ENCODE assay signal across 12 cellular contexts in the genomic region with DNA sequence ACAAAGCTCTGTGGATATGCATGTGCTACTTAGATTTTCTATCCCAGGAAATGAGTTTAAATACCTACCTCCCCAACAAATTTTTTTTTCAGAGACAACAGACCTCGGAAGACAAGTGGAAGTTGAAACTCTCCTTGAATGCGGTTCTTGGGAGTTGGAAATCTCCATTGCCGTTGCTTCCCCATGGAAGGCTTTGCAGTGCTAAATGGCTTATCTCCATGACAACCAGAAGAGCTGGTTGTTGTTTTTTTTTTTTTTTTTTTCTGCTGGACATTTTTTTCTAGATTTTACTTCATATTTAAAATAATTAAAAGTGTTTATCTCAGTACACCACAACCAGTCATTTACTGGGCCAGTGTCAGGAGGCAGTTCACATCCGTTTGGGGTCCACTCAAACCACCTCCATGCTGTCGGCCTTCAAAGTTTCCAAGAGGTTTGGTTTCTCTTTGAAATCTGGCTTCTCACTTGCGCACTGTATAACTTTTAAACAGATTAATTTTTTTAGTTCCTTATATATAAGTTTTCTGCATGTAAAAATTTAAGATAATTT.
DNase-seq lines count a peak whose midpoint lies in the region; ATAC-seq and TF ChIP-seq lines count a peak whose summit lies in the region.
"Had no signal": no experiment of that assay in that cellular context is flagged by ENCODE, and none has a peak within 500 bp of the region (broad histone marks: within the 10 kb centered on the region; RNA-seq: fewer than 3 reads in every experiment).

No MANE protein-coding gene starts in this region.

- no peaks in the 10 kb centered on the region for H3K27me3 ChIP-seq in DOHH2 (ENCODE audit: control insufficient read depth, low read length)
- H3K27me3 ChIP-seq: right atrium auricular region had no signal

- H3K4me1 ChIP-seq in DOHH2 (ENCODE audit: control insufficient read depth, low read length), result peaks cover 50% of the 10 kb centered on the region
- H3K4me1 ChIP-seq: left ventricle myocardium inferior, right atrium auricular region had no signal

- no peaks in the 10 kb centered on the region for H3K36me3 ChIP-seq in DOHH2 (ENCODE audit: control insufficient read depth, low read length)
- H3K36me3 ChIP-seq: left ventricle myocardium inferior, right atrium auricular region had no signal

- H3K27me3 Mint-ChIP-seq in WTC11 (ENCODE audit: low read depth), result no peaks in the 10 kb centered on the region

- no peaks in the 10 kb centered on the region for H3K9me3 ChIP-seq in DOHH2 (ENCODE audit: control insufficient read depth, insufficient read depth, low read length)
- H3K9me3 ChIP-seq: left ventricle myocardium inferior, right atrium auricular region had no signal

- no peaks in the 10 kb centered on the region for H3K79me2 ChIP-seq in DOHH2 (ENCODE audit: control insufficient read depth, low read length)

- TF ChIP-seq CTCF in DOHH2 (IDR thresholded peaks at IDR 0.05; ENCODE audit: low read depth, low read length, poor library complexity, severe bottlenecking) (no peak), WTC11 (IDR thresholded peaks at IDR 0.05) (no peak)

- H4K20me1 ChIP-seq in DOHH2 (ENCODE audit: control insufficient read depth, insufficient read depth, low read depth, low read length), result no peaks in the 10 kb centered on the region

- H3K4me1 Mint-ChIP-seq in WTC11, result peaks cover 19% of the 10 kb centered on the region

- peaks cover 7% of the 10 kb centered on the region for H3F3A ChIP-seq in DOHH2 (ENCODE audit: control insufficient read depth, insufficient read depth)

- H3K4me3 ChIP-seq in DOHH2 (ENCODE audit: low read length), result peak overlapping the region; percentile 74
- H3K4me3 ChIP-seq: left ventricle myocardium inferior, right atrium auricular region had no signal

- no peak overlapping the region for H3K4me3 Mint-ChIP-seq in WTC11

- ATAC-seq in WTC11 (peak; percentile 22; the same call in 1 of the 2 replicates), Right ventricle myocardium superior (ENCODE audit: poor library complexity) (no peak), GM19463 (IDR thresholded peaks at IDR 0.05; ENCODE audit: unreplicated experiment) (no peak), sciatic nerve (no peak)

- H3K27ac ChIP-seq in DOHH2 (ENCODE audit: low read depth, low read length), result peak overlapping the region; percentile 85
- H3K27ac ChIP-seq: left ventricle myocardium inferior, right atrium auricular region had no signal

- H3K27ac Mint-ChIP-seq in WTC11, result no peak overlapping the region

- intact Hi-C loops in Right ventricle myocardium superior (cut with DNase I) (no loop called here), sciatic nerve (cut with DNase I) (no loop called here)

- no peaks in the 10 kb centered on the region; the same call in none of the 2 replicates for H3K36me3 Mint-ChIP-seq in WTC11

- H3K4me2 ChIP-seq in DOHH2 (ENCODE audit: low read length), result peak overlapping the region; percentile 98

- POLR2A ChIA-PET in WTC11 (lab: Charles Lee), result interaction anchor here (0.6 kb wide), 1 partner anchor 190 kb away, joined by 3 read pairs; no protein-coding TSS in a partner anchor

- CTCF ChIA-PET in WTC11 (lab: Charles Lee), result interaction anchor here (0.6 to 3.4 kb wide), 2 partner anchors 9 to 28 kb away, joined by 3 to 19 read pairs; no protein-coding TSS in a partner anchor

- H3K9me2 ChIP-seq in DOHH2 (replicated peaks; ENCODE audit: control insufficient read depth, low read length), result no peaks in the 10 kb centered on the region

- DNase-seq in Ammon's horn (ENCODE audit: low spot score), result peak; percentile 24
- no peak for DNase-seq in WTC11 (ENCODE audit: low spot score)
- peak; percentile 15 for DNase-seq in left kidney (ENCODE audit: low read depth, low spot score)
- DNase-seq in NCI-H526 (lab: John Stamatoyannopoulos, UW), result no peak
- no peak for DNase-seq in Right ventricle myocardium superior
- DNase-seq in sciatic nerve (ENCODE audit: low spot score), result no peak
- DNase-seq: H7, left ventricle myocardium inferior, NCI-H1092 had no signal

- H3K9me3 Mint-ChIP-seq in WTC11, result peaks cover 17% of the 10 kb centered on the region

TF ChIP-seq in WTC11, 78 proteins besides CTCF, POLR2A, EP300 and RAD21 (continues in another document):
- TF ChIP-seq CBFB (CRISPR knock-in tag; IDR thresholded peaks at IDR 0.05; ENCODE audit: low read depth) (no peak), MLX (CRISPR knock-in tag; IDR thresholded peaks at IDR 0.05) (no peak), E2F4 (CRISPR knock-in tag; IDR thresholded peaks at IDR 0.05; ENCODE audit: borderline replicate concordance, low read depth) (no peak), EMX1 (CRISPR knock-in tag; IDR thresholded peaks at IDR 0.05) (no peak), SMAD3 (CRISPR knock-in tag; IDR thresholded peaks at IDR 0.05; ENCODE audit: borderline replicate concordance) (no peak), SP1 (CRISPR knock-in tag; conservative IDR thresholded peaks at IDR 0.05) (no peak), ETV6 (CRISPR knock-in tag; IDR thresholded peaks at IDR 0.05) (no peak), PRRX2 (CRISPR knock-in tag; IDR thresholded peaks at IDR 0.05) (no peak), GRHL2 (CRISPR knock-in tag; IDR thresholded peaks at IDR 0.05; ENCODE audit: insufficient replicate concordance, severe bottlenecking) (no peak)
- TF ChIP-seq, protein P1, sequence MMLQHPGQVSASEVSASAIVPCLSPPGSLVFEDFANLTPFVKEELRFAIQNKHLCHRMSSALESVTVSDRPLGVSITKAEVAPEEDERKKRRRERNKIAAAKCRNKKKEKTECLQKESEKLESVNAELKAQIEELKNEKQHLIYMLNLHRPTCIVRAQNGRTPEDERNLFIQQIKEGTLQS (CRISPR knock-in tag; conservative IDR thresholded peaks at IDR 0.05), result no peak
- TF ChIP-seq, protein P2, sequence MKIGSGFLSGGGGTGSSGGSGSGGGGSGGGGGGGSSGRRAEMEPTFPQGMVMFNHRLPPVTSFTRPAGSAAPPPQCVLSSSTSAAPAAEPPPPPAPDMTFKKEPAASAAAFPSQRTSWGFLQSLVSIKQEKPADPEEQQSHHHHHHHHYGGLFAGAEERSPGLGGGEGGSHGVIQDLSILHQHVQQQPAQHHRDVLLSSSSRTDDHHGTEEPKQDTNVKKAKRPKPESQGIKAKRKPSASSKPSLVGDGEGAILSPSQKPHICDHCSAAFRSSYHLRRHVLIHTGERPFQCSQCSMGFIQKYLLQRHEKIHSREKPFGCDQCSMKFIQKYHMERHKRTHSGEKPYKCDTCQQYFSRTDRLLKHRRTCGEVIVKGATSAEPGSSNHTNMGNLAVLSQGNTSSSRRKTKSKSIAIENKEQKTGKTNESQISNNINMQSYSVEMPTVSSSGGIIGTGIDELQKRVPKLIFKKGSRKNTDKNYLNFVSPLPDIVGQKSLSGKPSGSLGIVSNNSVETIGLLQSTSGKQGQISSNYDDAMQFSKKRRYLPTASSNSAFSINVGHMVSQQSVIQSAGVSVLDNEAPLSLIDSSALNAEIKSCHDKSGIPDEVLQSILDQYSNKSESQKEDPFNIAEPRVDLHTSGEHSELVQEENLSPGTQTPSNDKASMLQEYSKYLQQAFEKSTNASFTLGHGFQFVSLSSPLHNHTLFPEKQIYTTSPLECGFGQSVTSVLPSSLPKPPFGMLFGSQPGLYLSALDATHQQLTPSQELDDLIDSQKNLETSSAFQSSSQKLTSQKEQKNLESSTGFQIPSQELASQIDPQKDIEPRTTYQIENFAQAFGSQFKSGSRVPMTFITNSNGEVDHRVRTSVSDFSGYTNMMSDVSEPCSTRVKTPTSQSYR (CRISPR knock-in tag; IDR thresholded peaks at IDR 0.05), result no peak
- TF ChIP-seq, protein P3, sequence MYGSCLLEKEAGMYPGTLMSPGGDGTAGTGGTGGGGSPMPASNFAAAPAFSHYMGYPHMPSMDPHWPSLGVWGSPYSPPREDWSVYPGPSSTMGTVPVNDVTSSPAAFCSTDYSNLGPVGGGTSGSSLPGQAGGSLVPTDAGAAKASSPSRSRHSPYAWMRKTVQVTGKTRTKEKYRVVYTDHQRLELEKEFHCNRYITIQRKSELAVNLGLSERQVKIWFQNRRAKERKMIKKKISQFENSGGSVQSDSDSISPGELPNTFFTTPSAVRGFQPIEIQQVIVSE (CRISPR knock-in tag; IDR thresholded peaks at IDR 0.05; ENCODE audit: borderline replicate concordance), result no peak

Comparison
In these comparisons a context has a peak if more than half of its experiments do, and no peak if none do; other contexts are left out.
1. DNase-seq: peak in Ammon's horn (single experiment) and left kidney (single experiment); none in WTC11 (single experiment), NCI-H526 (0 of 2), Right ventricle myocardium superior (single experiment) and sciatic nerve (single experiment).